ENCODE assay signal across 30 cellular contexts in the genomic region with DNA sequence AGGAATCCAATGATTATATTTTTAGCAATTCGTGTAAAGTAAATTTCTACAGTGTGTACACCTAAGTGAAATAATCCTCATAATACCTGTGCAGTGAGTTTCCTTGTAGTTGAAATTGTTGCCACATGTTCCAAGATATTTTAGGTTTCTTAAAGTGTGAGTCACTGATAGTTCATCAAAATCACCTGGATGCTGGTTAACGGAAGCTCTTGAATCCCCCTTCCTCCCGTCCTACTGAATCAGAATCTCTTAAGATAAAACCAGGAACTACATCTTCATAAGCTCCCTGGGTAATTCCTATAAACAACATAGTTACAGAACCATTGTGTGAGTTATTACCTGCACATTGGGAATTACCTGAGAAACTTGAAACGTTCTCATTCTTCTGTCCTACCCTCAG.
"Had no signal": no experiment of that assay in that cellular context is flagged by ENCODE, and none has a peak within 500 bp of the region (broad histone marks: within the 10 kb centered on the region; RNA-seq: fewer than 3 reads in every experiment).

No MANE protein-coding gene starts in this region.

- H3K9me3 Mint-ChIP-seq: activated CD4-positive, alpha-beta memory T cell treated with anti-CD3 and anti-CD28 coated beads, Interleukin-2, amount 10 ng/mL, durations not matched to agents 7 days and 5 days; activated CD4-positive, alpha-beta T cell treated with anti-CD3 and anti-CD28 coated beads, Interleukin-2, amount 10 ng/mL, durations not matched to agents 7 days and 5 days; activated naive CD4-positive, alpha-beta T cell treated with anti-CD3 and anti-CD28 coated beads, Interleukin-2, amount 10 ng/mL, durations not matched to agents 7 days and 5 days; activated naive CD8-positive, alpha-beta T cell treated with anti-CD3 and anti-CD28 coated beads, Interleukin-2, amount 10 ng/mL, durations not matched to agents 7 days and 5 days; activated T-cell treated with anti-CD3 and anti-CD28 coated beads, Interleukin-2, amount 50 U/mL, for 24 hours; stimulated activated naive B cell treated with anti-CD40 and anti-IgM and Interleukin-4, amounts not matched to agents 10 μg/mL and 1 μg/mL and 100 μg/mL, for 72 hours had no signal

- H3K27ac ChIP-seq: ascending aorta, colonic mucosa, lower lobe of right lung, neural progenitor cell, parathyroid adenoma, psoas muscle, thyroid gland had no signal

- H3K9ac ChIP-seq: neural progenitor cell, parathyroid adenoma had no signal

- H2AFZ ChIP-seq: neural progenitor cell, parathyroid adenoma had no signal

- H3K4me1 Mint-ChIP-seq: activated CD4-positive, alpha-beta memory T cell treated with anti-CD3 and anti-CD28 coated beads, Interleukin-2, amount 10 ng/mL, durations not matched to agents 7 days and 5 days; activated CD4-positive, alpha-beta T cell treated with anti-CD3 and anti-CD28 coated beads, Interleukin-2, amount 10 ng/mL, durations not matched to agents 7 days and 5 days; activated naive CD4-positive, alpha-beta T cell treated with anti-CD3 and anti-CD28 coated beads, Interleukin-2, amount 10 ng/mL, durations not matched to agents 7 days and 5 days; activated naive CD8-positive, alpha-beta T cell treated with anti-CD3 and anti-CD28 coated beads, Interleukin-2, amount 10 ng/mL, durations not matched to agents 7 days and 5 days; brain; natural killer cell had no signal

- H3K9me3 ChIP-seq: ascending aorta, colonic mucosa, lower lobe of right lung, psoas muscle, stomach, thyroid gland had no signal

- H3K27me3 Mint-ChIP-seq: activated CD4-positive, alpha-beta memory T cell treated with anti-CD3 and anti-CD28 coated beads, Interleukin-2, amount 10 ng/mL, durations not matched to agents 7 days and 5 days; activated CD4-positive, alpha-beta T cell treated with anti-CD3 and anti-CD28 coated beads, Interleukin-2, amount 10 ng/mL, durations not matched to agents 7 days and 5 days; activated naive CD4-positive, alpha-beta T cell treated with anti-CD3 and anti-CD28 coated beads, Interleukin-2, amount 10 ng/mL, durations not matched to agents 7 days and 5 days; activated naive CD8-positive, alpha-beta T cell treated with anti-CD3 and anti-CD28 coated beads, Interleukin-2, amount 10 ng/mL, durations not matched to agents 7 days and 5 days; activated T-cell treated with anti-CD3 and anti-CD28 coated beads, Interleukin-2, amount 50 U/mL, for 24 hours; brain; stimulated activated naive B cell treated with anti-CD40 and anti-IgM and Interleukin-4, amounts not matched to agents 10 μg/mL and 1 μg/mL and 100 μg/mL, for 72 hours had no signal

- H3K27me3 ChIP-seq: ascending aorta, colonic mucosa, neural progenitor cell, stomach, thyroid gland had no signal

- H3K4me3 Mint-ChIP-seq: activated CD4-positive, alpha-beta memory T cell treated with anti-CD3 and anti-CD28 coated beads, Interleukin-2, amount 10 ng/mL, durations not matched to agents 7 days and 5 days; activated CD4-positive, alpha-beta T cell treated with anti-CD3 and anti-CD28 coated beads, Interleukin-2, amount 10 ng/mL, durations not matched to agents 7 days and 5 days; activated naive CD4-positive, alpha-beta T cell treated with anti-CD3 and anti-CD28 coated beads, Interleukin-2, amount 10 ng/mL, durations not matched to agents 7 days and 5 days; activated naive CD8-positive, alpha-beta T cell treated with anti-CD3 and anti-CD28 coated beads, Interleukin-2, amount 10 ng/mL, durations not matched to agents 7 days and 5 days; activated T-cell treated with anti-CD3 and anti-CD28 coated beads, Interleukin-2, amount 50 U/mL, for 24 hours; brain; natural killer cell; neural progenitor cell; stimulated activated naive B cell treated with anti-CD40 and anti-IgM and Interleukin-4, amounts not matched to agents 10 μg/mL and 1 μg/mL and 100 μg/mL, for 72 hours had no signal

- H3K4me2 ChIP-seq: neural progenitor cell had no signal

- FAIRE-seq: endometrium had no signal

- H3K79me2 ChIP-seq: parathyroid adenoma had no signal

- ATAC-seq: left lobe of liver; lower lobe of right lung; natural killer cell; psoas muscle; stimulated activated naive B cell treated with anti-CD40 and anti-IgM and Interleukin-4, amounts not matched to agents 10 μg/mL and 1 μg/mL and 100 μg/mL, for 72 hours had no signal

- H3K4me3 ChIP-seq: ascending aorta, colonic mucosa, lower lobe of right lung, neural progenitor cell, psoas muscle, stomach, thyroid gland had no signal

- H3K36me3 Mint-ChIP-seq: activated naive CD4-positive, alpha-beta T cell treated with anti-CD3 and anti-CD28 coated beads, Interleukin-2, amount 10 ng/mL, durations not matched to agents 7 days and 5 days; activated naive CD8-positive, alpha-beta T cell treated with anti-CD3 and anti-CD28 coated beads, Interleukin-2, amount 10 ng/mL, durations not matched to agents 7 days and 5 days; brain; natural killer cell; neural progenitor cell; stimulated activated naive B cell treated with anti-CD40 and anti-IgM and Interleukin-4, amounts not matched to agents 10 μg/mL and 1 μg/mL and 100 μg/mL, for 72 hours had no signal

- DNase-seq: activated CD4-positive, alpha-beta memory T cell treated with anti-CD3 and anti-CD28 coated beads, Interleukin-2, amount 10 ng/mL, durations not matched to agents 7 days and 5 days; activated CD4-positive, alpha-beta T cell treated with anti-CD3 and anti-CD28 coated beads for 1 hour; activated CD4-positive, alpha-beta T cell treated with anti-CD3 and anti-CD28 coated beads, Interleukin-2, amount 10 ng/mL, durations not matched to agents 7 days and 5 days; activated CD8-positive, alpha-beta memory T cell treated with anti-CD3 and anti-CD28 coated beads, Interleukin-2, amount 50 U/mL, for 48 hours; activated gamma-delta T cell; activated naive CD4-positive, alpha-beta T cell treated with anti-CD3 and anti-CD28 coated beads, Interleukin-2, amount 10 ng/mL, durations not matched to agents 7 days and 5 days; activated naive CD8-positive, alpha-beta T cell treated with anti-CD3 and anti-CD28 coated beads, Interleukin-2, amount 10 ng/mL, durations not matched to agents 7 days and 5 days; activated T-cell treated with anti-CD3 and anti-CD28 coated beads, Interleukin-2, amount 50 U/mL, for 24 hours; colonic mucosa; effector CD8-positive, alpha-beta T cell; erythroblast; foreskin fibroblast; islet precursor cell; lower lobe of right lung; mesendoderm; natural killer cell; occipital lobe; psoas muscle; stimulated activated CD4-positive, alpha-beta T cell treated with anti-CD3 and anti-CD28 coated beads, Interleukin-15, amount 100 ng/mL, for 24 hours; stimulated activated CD4-positive, alpha-beta T cell treated with anti-CD3 and anti-CD28 coated beads, Interleukin-2, amount 100 ng/mL, for 24 hours; stimulated activated naive B cell treated with anti-CD40 and anti-IgM and Interleukin-4, amounts not matched to agents 10 μg/mL and 1 μg/mL and 100 μg/mL, for 72 hours; stomach; T-helper 2 cell; thyroid gland had no signal

- H3K36me3 ChIP-seq: ascending aorta, colonic mucosa, lower lobe of right lung, neural progenitor cell, stomach, thyroid gland had no signal

- H3K4me1 ChIP-seq: ascending aorta, colonic mucosa, lower lobe of right lung, neural progenitor cell, parathyroid adenoma, psoas muscle, stomach, thyroid gland had no signal

- H3K27ac Mint-ChIP-seq: activated CD4-positive, alpha-beta memory T cell treated with anti-CD3 and anti-CD28 coated beads, Interleukin-2, amount 10 ng/mL, durations not matched to agents 7 days and 5 days; activated CD4-positive, alpha-beta T cell treated with anti-CD3 and anti-CD28 coated beads, Interleukin-2, amount 10 ng/mL, durations not matched to agents 7 days and 5 days; activated naive CD4-positive, alpha-beta T cell treated with anti-CD3 and anti-CD28 coated beads, Interleukin-2, amount 10 ng/mL, durations not matched to agents 7 days and 5 days; activated naive CD8-positive, alpha-beta T cell treated with anti-CD3 and anti-CD28 coated beads, Interleukin-2, amount 10 ng/mL, durations not matched to agents 7 days and 5 days; activated T-cell treated with anti-CD3 and anti-CD28 coated beads, Interleukin-2, amount 50 U/mL, for 24 hours; brain; natural killer cell; neural progenitor cell; stimulated activated naive B cell treated with anti-CD40 and anti-IgM and Interleukin-4, amounts not matched to agents 10 μg/mL and 1 μg/mL and 100 μg/mL, for 72 hours had no signal
